In genomic region chr10:42488416-42488815, GRCh38 we compare ENCODE assay signal across 11 cellular contexts.
DNase-seq lines count a peak whose midpoint lies in the region; ATAC-seq and TF ChIP-seq lines count a peak whose summit lies in the region.
"Had no signal": no experiment of that assay in that cellular context is flagged by ENCODE, and none has a peak within 500 bp of the region (broad histone marks: within the 10 kb centered on the region; RNA-seq: fewer than 3 reads in every experiment).

No MANE protein-coding gene starts in this region.

- DNase-seq in A172 (ENCODE audit: low spot score) (peak; percentile 77), H4 (ENCODE audit: low spot score) (peak; percentile 20), glomerular visceral epithelial cell (ENCODE audit: extremely low spot score) (peak; percentile 58), right cardiac atrium (no peak), cerebellar nuclear complex (lab: John Stamatoyannopoulos, UW) (no peak), lower leg skin (ENCODE audit: low spot score in 2 of 2) (no peak)
- DNase-seq: activated gamma-delta T cell, left ventricle myocardium superior had no signal

- H3K27me3 ChIP-seq in right cardiac atrium (ENCODE audit: control insufficient read depth, insufficient read depth), result no peaks in the 10 kb centered on the region
- H3K27me3 ChIP-seq: neural progenitor cell had no signal

- no peak overlapping the region for H3K27ac ChIP-seq in right cardiac atrium (ENCODE audit: low read length)
- H3K27ac ChIP-seq: neural progenitor cell had no signal

- ATAC-seq in right cardiac atrium, result no peak
- ATAC-seq in HG03354 (IDR thresholded peaks at IDR 0.05; ENCODE audit: poor library complexity, severe bottlenecking, unreplicated experiment), result no peak
- ATAC-seq: left ventricle myocardium superior had no signal

- H3K9me3 ChIP-seq in right cardiac atrium (ENCODE audit: control insufficient read depth, low read length), result no peaks in the 10 kb centered on the region

- WGBS in right cardiac atrium, result 58% methylated on average over 5 of the region's 5 CpGs
- 46 to 56% methylated on average over 5 of the region's 5 CpGs for WGBS in lower leg skin, 2 donors

- no peaks in the 10 kb centered on the region for H3K4me1 ChIP-seq in right cardiac atrium (ENCODE audit: control insufficient read depth, insufficient read depth, low read length)
- H3K4me1 ChIP-seq: neural progenitor cell had no signal

- H3K4me3 ChIP-seq in WI38 (ENCODE audit: low read depth, low read length) (peak overlapping the region; percentile 38), right cardiac atrium (ENCODE audit: low read length) (no peak overlapping the region), lower leg skin (ENCODE audit: low read depth, poor library complexity, severe bottlenecking) (no peak overlapping the region)
- H3K4me3 ChIP-seq: neural progenitor cell had no signal

- intact Hi-C loops in right cardiac atrium (cut with DNase I), result no loop called here
- intact Hi-C loops in lower leg skin (cut with DNase I; ENCODE audit: low total_unique reads), result no loop called here

- TF ChIP-seq CTCF in WI38 (IDR thresholded peaks at IDR 0.05; ENCODE audit: low read depth, low read length), result no peak
- TF ChIP-seq CTCF in lower leg skin (IDR thresholded peaks at IDR 0.05), result no peak

- no peak for TF ChIP-seq POLR2A in lower leg skin (IDR thresholded peaks at IDR 0.05)

Comparison
In these comparisons a context has a peak if more than half of its experiments do, and no peak if none do; other contexts are left out.
1. DNase-seq: peak in A172 (single experiment), H4 (single experiment) and glomerular visceral epithelial cell (single experiment); none in right cardiac atrium (0 of 3), cerebellar nuclear complex (0 of 2) and lower leg skin (0 of 2).